ENCODE assay signal across 8 cellular contexts in the genomic region with DNA sequence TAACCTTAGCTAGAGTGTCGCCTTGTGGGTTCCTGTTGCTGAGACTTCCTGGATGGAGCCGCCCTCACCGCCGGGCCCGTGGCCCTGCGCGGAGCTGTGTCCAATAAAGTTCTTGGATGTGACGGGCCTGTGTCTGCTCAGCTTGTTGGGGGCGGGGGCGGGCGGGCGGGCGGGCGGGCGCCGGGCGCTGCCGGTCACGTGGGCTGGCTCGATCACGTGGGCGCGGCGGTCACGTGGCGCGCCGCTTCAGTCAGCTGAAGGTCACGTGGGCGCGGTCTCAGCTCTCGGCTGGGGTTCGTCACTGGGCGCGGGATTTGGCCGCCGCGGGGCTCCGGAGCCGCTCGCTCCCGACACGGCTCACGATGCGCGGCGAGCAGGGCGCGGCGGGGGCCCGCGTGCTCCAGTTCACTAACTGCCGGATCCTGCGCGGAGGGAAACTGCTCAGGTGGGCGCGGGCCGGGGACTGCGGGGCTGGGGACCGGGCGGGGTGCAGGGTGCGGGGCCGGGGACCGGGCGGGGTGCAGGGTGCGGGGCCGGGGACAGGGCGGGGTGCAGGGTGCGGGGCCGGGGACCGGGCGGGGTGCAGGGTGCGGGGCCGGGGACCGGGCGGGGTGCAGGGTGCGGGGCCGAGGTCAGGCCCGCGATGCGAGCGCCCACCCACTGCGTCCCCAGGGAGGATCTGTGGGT. TPM values are rescaled to one million over a fixed set of nuclear protein-coding genes. Genes with fewer than 3 reads are reported as not detected.
DNase-seq lines count a peak whose midpoint lies in the region; ATAC-seq and TF ChIP-seq lines count a peak whose summit lies in the region.

A gene with protein sequence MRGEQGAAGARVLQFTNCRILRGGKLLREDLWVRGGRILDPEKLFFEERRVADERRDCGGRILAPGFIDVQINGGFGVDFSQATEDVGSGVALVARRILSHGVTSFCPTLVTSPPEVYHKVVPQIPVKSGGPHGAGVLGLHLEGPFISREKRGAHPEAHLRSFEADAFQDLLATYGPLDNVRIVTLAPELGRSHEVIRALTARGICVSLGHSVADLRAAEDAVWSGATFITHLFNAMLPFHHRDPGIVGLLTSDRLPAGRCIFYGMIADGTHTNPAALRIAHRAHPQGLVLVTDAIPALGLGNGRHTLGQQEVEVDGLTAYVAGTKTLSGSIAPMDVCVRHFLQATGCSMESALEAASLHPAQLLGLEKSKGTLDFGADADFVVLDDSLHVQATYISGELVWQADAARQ (plus strand): TSS at position 275 of the 687 bp plus-strand sequence. CDS start 88 bp downstream, at position 363.

- H3K4me3 Mint-ChIP-seq in CD4-positive, alpha-beta memory T cell = peak within 1 kb of the TSS; percentile 87 to 95 (median 93)
- peak within 1 kb of the TSS; percentile 85 for H3K4me3 Mint-ChIP-seq in T-helper 1 cell treated with Interleukin-12 subunit alpha and Interleukin-12 subunit beta and Interleukin-4 antibody, amounts not matched to agents 30 μg/mL and 1 μg/mL, for 36 hours
- peak within 1 kb of the TSS; percentile 74 for H3K4me3 Mint-ChIP-seq in progenitor cell of endocrine pancreas (ENCODE audit: low read depth)
- peak within 1 kb of the TSS; percentile 97 for H3K4me3 Mint-ChIP-seq in type B pancreatic cell

- no peaks in the 10 kb centered on the region for H3K9me3 ChIP-seq in CD4-positive, alpha-beta memory T cell (ENCODE audit: control insufficient read depth in 1 of 2, low read length in 2 of 2)

- ATAC-seq in left cardiac atrium = peak; percentile 79 to 86

- POLR2A ChIA-PET in CD4-positive, alpha-beta memory T cell (lab: Charles Lee; ENCODE audit: partially characterized antibody) = interaction anchor here (0.6 to 7.0 kb wide), 16 partner anchors 8 to 1211 kb away, joined by 3 to 170 read pairs (median 4); a partner anchor contains a TSS

- H3K36me3 Mint-ChIP-seq in CD4-positive, alpha-beta memory T cell = peaks cover 16 to 53% of the 10 kb centered on the region in 2 donors
- H3K36me3 Mint-ChIP-seq in T-helper 1 cell treated with Interleukin-12 subunit alpha and Interleukin-12 subunit beta and Interleukin-4 antibody, amounts not matched to agents 30 μg/mL and 1 μg/mL, for 36 hours (ENCODE audit: low read depth) = peaks cover 23% of the 10 kb centered on the region
- H3K36me3 Mint-ChIP-seq in progenitor cell of endocrine pancreas (ENCODE audit: insufficient read depth) = peaks cover 3% of the 10 kb centered on the region
- peaks cover 8% of the 10 kb centered on the region for H3K36me3 Mint-ChIP-seq in type B pancreatic cell

- DNase-seq in CD4-positive, alpha-beta memory T cell = peak; percentile 88 to 91 (median 89)
- DNase-seq in GOT3 (lab: John Stamatoyannopoulos, UW) (peak; percentile 72), NCI-H1436 treated with DMSO at 0.1 percent for 48 hours (lab: John Stamatoyannopoulos, UW) (peak; percentile 26), amniotic epithelial cell (ENCODE audit: low read depth) (peak; percentile 80), left cardiac atrium (peak; percentile 94), progenitor cell of endocrine pancreas (ENCODE audit: low spot score, unreplicated experiment) (peak; percentile 83), type B pancreatic cell (ENCODE audit: extremely low spot score, unreplicated experiment) (peak; percentile 93)

- H3K27me3 ChIP-seq in CD4-positive, alpha-beta memory T cell (ENCODE audit: insufficient read depth, low read length) = no peaks in the 10 kb centered on the region

- CTCF ChIA-PET in CD4-positive, alpha-beta memory T cell (lab: Charles Lee; ENCODE audit: partially characterized antibody) = interaction anchor here (0.7 to 0.9 kb wide), 2 partner anchors 11 to 12 kb away, joined by 4 read pairs; a partner anchor contains a TSS

- peaks cover 0 to 1% of the 10 kb centered on the region in 2 donors for H3K27me3 Mint-ChIP-seq in CD4-positive, alpha-beta memory T cell
- no peaks in the 10 kb centered on the region for H3K27me3 Mint-ChIP-seq in T-helper 1 cell treated with Interleukin-12 subunit alpha and Interleukin-12 subunit beta and Interleukin-4 antibody, amounts not matched to agents 30 μg/mL and 1 μg/mL, for 36 hours (ENCODE audit: low read depth)
- H3K27me3 Mint-ChIP-seq in progenitor cell of endocrine pancreas (no peaks in the 10 kb centered on the region), type B pancreatic cell (no peaks in the 10 kb centered on the region)

- no peak for TF ChIP-seq CTCF in progenitor cell of endocrine pancreas (IDR thresholded peaks at IDR 0.05; ENCODE audit: unreplicated experiment)
- TF ChIP-seq CTCF in type B pancreatic cell (conservative IDR thresholded peaks at IDR 0.05) = no peak

- peaks cover 6% of the 10 kb centered on the region for H3K36me3 ChIP-seq in CD4-positive, alpha-beta memory T cell (ENCODE audit: insufficient read depth, low read length)

- H3K27ac ChIP-seq in CD4-positive, alpha-beta memory T cell (ENCODE audit: low read depth, low read length) = peak within 1 kb of the TSS; percentile 84

- peak within 1 kb of the TSS; percentile 36 to 60 for H3K4me3 ChIP-seq in CD4-positive, alpha-beta memory T cell (ENCODE audit: low read length in 2 of 2)

- intact Hi-C loops in CD4-positive, alpha-beta memory T cell (cut with micrococcal nuclease) = no loop called here
- intact Hi-C loops in left cardiac atrium (cut with DNase I) = no loop called here

- peaks cover 0 to 10% (median 0%) of the 10 kb centered on the region in 8 donors for H3K9me3 Mint-ChIP-seq in CD4-positive, alpha-beta memory T cell
- H3K9me3 Mint-ChIP-seq in T-helper 1 cell treated with Interleukin-12 subunit alpha and Interleukin-12 subunit beta and Interleukin-4 antibody, amounts not matched to agents 30 μg/mL and 1 μg/mL, for 36 hours = no peaks in the 10 kb centered on the region
- H3K9me3 Mint-ChIP-seq in progenitor cell of endocrine pancreas (ENCODE audit: low read depth) (no peaks in the 10 kb centered on the region), type B pancreatic cell (no peaks in the 10 kb centered on the region)

- peak within 1 kb of the TSS; percentile 91 to 99 (median 97) for H3K27ac Mint-ChIP-seq in CD4-positive, alpha-beta memory T cell
- peak within 1 kb of the TSS; percentile 92 for H3K27ac Mint-ChIP-seq in T-helper 1 cell treated with Interleukin-12 subunit alpha and Interleukin-12 subunit beta and Interleukin-4 antibody, amounts not matched to agents 30 μg/mL and 1 μg/mL, for 36 hours
- H3K27ac Mint-ChIP-seq in progenitor cell of endocrine pancreas = peak within 1 kb of the TSS; percentile 97
- peak within 1 kb of the TSS; percentile 99 for H3K27ac Mint-ChIP-seq in type B pancreatic cell

- H3K4me1 Mint-ChIP-seq in CD4-positive, alpha-beta memory T cell = peaks cover 42 to 69% (median 57%) of the 10 kb centered on the region in 4 donors
- H3K4me1 Mint-ChIP-seq in T-helper 1 cell treated with Interleukin-12 subunit alpha and Interleukin-12 subunit beta and Interleukin-4 antibody, amounts not matched to agents 30 μg/mL and 1 μg/mL, for 36 hours (ENCODE audit: low read depth) = peaks cover 41% of the 10 kb centered on the region
- peaks cover 36% of the 10 kb centered on the region for H3K4me1 Mint-ChIP-seq in progenitor cell of endocrine pancreas (ENCODE audit: low read depth)
- H3K4me1 Mint-ChIP-seq in type B pancreatic cell (ENCODE audit: unreplicated experiment) = peaks cover 35% of the 10 kb centered on the region

- H3K4me1 ChIP-seq in CD4-positive, alpha-beta memory T cell (ENCODE audit: insufficient read depth, low read length) = peaks cover 58% of the 10 kb centered on the region

RNA-seq across cellular contexts. Expression of the gene that starts here (rescaled TPM):
- 100 to 1,000 TPM; 114 to 121 TPM for total RNA-seq in CD4-positive, alpha-beta memory T cell
- polyA plus RNA-seq in CD4-positive, alpha-beta memory T cell = 10 to 100 TPM; 17.0 to 22.3 TPM
- 10 to 100 TPM; 15.8 to 21.8 TPM for total RNA-seq in left cardiac atrium
- total RNA-seq in progenitor cell of endocrine pancreas = 38.7 and 40.8 TPM in 2 replicates
- 46.1 and 61.8 TPM in 2 replicates for total RNA-seq in type B pancreatic cell (ENCODE audit: low replicate concordance)

Comparison
In these comparisons a context has a peak if more than half of its experiments do, and no peak if none do; other contexts are left out.
1. Peak in every context shown above with its lines: DNase-seq, ATAC-seq, H3K4me3 ChIP-seq and H3K27ac ChIP-seq.
2. DNase-seq: peak in every context shown above with its lines; median percentile 94 in left cardiac atrium; 93 in type B pancreatic cell; 89 in CD4-positive, alpha-beta memory T cell; 83 in progenitor cell of endocrine pancreas; 80 in amniotic epithelial cell; 72 in GOT3; 26 in NCI-H1436 treated with DMSO at 0.1 percent for 48 hours.